In genomic region chr15:29032776-29033175, GRCh38 we compare ENCODE assay signal across 23 cellular contexts.
DNase-seq lines count a peak whose midpoint lies in the region; ATAC-seq, FAIRE-seq and TF ChIP-seq lines count a peak whose summit lies in the region.
"Had no signal": no experiment of that assay in that cellular context is flagged by ENCODE, and none has a peak within 500 bp of the region (broad histone marks: within the 10 kb centered on the region; RNA-seq: fewer than 3 reads in every experiment).

No MANE protein-coding gene starts in this region.

- intact Hi-C loops in spleen (cut with DNase I; ENCODE audit: low total_unique reads): no loop called here

- H3K18ac ChIP-seq in H1 (ENCODE audit: extremely low read depth, low read length): no peak overlapping the region

- H3K27ac Mint-ChIP-seq in activated naive CD4-positive, alpha-beta T cell treated with anti-CD3 and anti-CD28 coated beads, Interleukin-2, amount 50 U/mL, for 24 hours: peak overlapping the region; percentile 10
- H3K27ac Mint-ChIP-seq in osteocyte (ENCODE audit: unreplicated experiment): no peak overlapping the region
- H3K27ac Mint-ChIP-seq: CD4-positive, alpha-beta T cell; IgD-negative memory B cell had no signal

- no peak overlapping the region for H3K4me3 Mint-ChIP-seq in activated naive CD4-positive, alpha-beta T cell treated with anti-CD3 and anti-CD28 coated beads, Interleukin-2, amount 50 U/mL, for 24 hours
- no peak overlapping the region for H3K4me3 Mint-ChIP-seq in osteocyte (ENCODE audit: unreplicated experiment)
- H3K4me3 Mint-ChIP-seq: CD4-positive, alpha-beta T cell; H9 had no signal

- H3K9me3 ChIP-seq in H1 (ENCODE audit: insufficient read depth in 2 of 2, low read depth in 1 of 2, low read length in 1 of 2): 0 out of 4 replicates have a peak, but pooled peaks cover 0 to 4% of the 10 kb centered on the region in 2 experiments
- H3K9me3 ChIP-seq in spleen: peaks cover 0 to 9% (median 0%) of the 10 kb centered on the region in 8 donors
- H3K9me3 ChIP-seq: BE2C, Caco-2 had no signal

- no peak overlapping the region for H4K5ac ChIP-seq in H1 (ENCODE audit: insufficient read length, low read depth, low read length)

- H3K23me2 ChIP-seq in H1 (ENCODE audit: low read depth, low read length): no peaks in the 10 kb centered on the region

- H3K36me3 ChIP-seq in H1 (ENCODE audit: control insufficient read depth in 2 of 4, insufficient read depth in 4 of 4, low read length in 3 of 4) (no peaks in the 10 kb centered on the region), spleen (no peaks in the 10 kb centered on the region)
- H3K36me3 ChIP-seq: BE2C had no signal

- H2AFZ ChIP-seq in H1 (ENCODE audit: low read length): no peak overlapping the region

- H3K79me2 ChIP-seq in H1 (ENCODE audit: control insufficient read depth in 1 of 2, insufficient read depth in 2 of 2, low read length in 2 of 2): no peaks in the 10 kb centered on the region

- TF ChIP-seq POLR2A in H1 (IDR thresholded peaks at IDR 0.05; ENCODE audit: control extremely low read depth in 1 of 2, low read depth in 2 of 2, low read length in 2 of 2): no peak
- no peak for TF ChIP-seq POLR2A in spleen (IDR thresholded peaks at IDR 0.05)

- FAIRE-seq in H1 (lab: Jason Lieb, UNC): no peak
- FAIRE-seq: A204.1, D721Med, GM12892, GM18507, HTR-8/SVneo had no signal

- H3K23ac ChIP-seq in H1 (ENCODE audit: insufficient read length): no peak overlapping the region

- H3K27ac ChIP-seq in H1 (ENCODE audit: low read depth, low read length) (no peak overlapping the region), spleen (peak overlapping the region in 1 of 8 donors; percentile 48)
- H3K27ac ChIP-seq: C4-2B had no signal

- H3K4me2 ChIP-seq in H1 (ENCODE audit: insufficient read depth in 1 of 2, low read depth in 2 of 2, low read length in 2 of 2): no peak overlapping the region

- no peak overlapping the region for H2BK20ac ChIP-seq in H1 (ENCODE audit: low read length)

- peak overlapping the region; percentile 27; the same call in 1 of the 2 replicates for H2BK12ac ChIP-seq in H1 (ENCODE audit: low read depth, low read length)

- CTCF ChIA-PET in H1 (lab: Charles Lee; ENCODE audit: partially characterized antibody): no interaction called here

- 93% methylated on average over 5 of the region's 5 CpGs; no CpG with 5 or more reads in 1 of the 2 experiments for WGBS in H1 (ENCODE audit: extremely low coverage in 1 of 2, insufficient coverage in 1 of 2, insufficient read length in 1 of 2, insufficient replicate concordance in 2 of 2, low coverage in 1 of 2, low lambda C conversion rate in 2 of 2, missing lambda C conversion rate in 1 of 2), 2 experiments
- 78 to 96% (median 89%) methylated on average over 4 to 5 of the region's 5 CpGs for WGBS in spleen, 5 donors

- no peaks in the 10 kb centered on the region for H3K9me3 Mint-ChIP-seq in activated naive CD4-positive, alpha-beta T cell treated with anti-CD3 and anti-CD28 coated beads, Interleukin-2, amount 50 U/mL, for 24 hours
- peaks cover 5% of the 10 kb centered on the region for H3K9me3 Mint-ChIP-seq in osteocyte (ENCODE audit: unreplicated experiment)

- DNase-seq in activated naive CD4-positive, alpha-beta T cell treated with Interleukin-2 at 50 U/mL for 16 hours: no peak
- DNase-seq in H1 (ENCODE audit: low read depth in 1 of 2, low spot score in 2 of 2) (no peak), mesenteric fat pad (ENCODE audit: low spot score) (peak; percentile 74), osteocyte (ENCODE audit: extremely low spot score, unreplicated experiment) (peak; percentile 63), spleen (no peak)
- DNase-seq: ACHN; BE2C; Caco-2; CD4-positive, alpha-beta T cell; DMS153; DMS79; GDM1; GOT3; H9 had no signal

- TF ChIP-seq EP300 in H1 (IDR thresholded peaks at IDR 0.05; ENCODE audit: borderline replicate concordance in 1 of 2, low read depth in 2 of 2, low read length in 2 of 2): no peak

- no peak overlapping the region for H2AK5ac ChIP-seq in H1 (ENCODE audit: low read depth, low read length)

- no peak overlapping the region for H2BK15ac ChIP-seq in H1 (ENCODE audit: low read length)

- H3K4me1 ChIP-seq in H1 (replicated peaks in 1 of 4; ENCODE audit: control insufficient read depth in 3 of 4, insufficient read depth in 4 of 4, low read length in 3 of 4): peaks cover 2 to 13% (median 12%) of the 10 kb centered on the region in 4 experiments; a peak in 6 of 7 replicates
- H3K4me1 ChIP-seq in spleen: peaks cover 0 to 5% (median under 1%) of the 10 kb centered on the region in 6 donors
- H3K4me1 ChIP-seq: BE2C, Caco-2 had no signal

- peaks cover 17% of the 10 kb centered on the region for H3K36me3 Mint-ChIP-seq in activated naive CD4-positive, alpha-beta T cell treated with anti-CD3 and anti-CD28 coated beads, Interleukin-2, amount 50 U/mL, for 24 hours
- H3K36me3 Mint-ChIP-seq in osteocyte (ENCODE audit: unreplicated experiment): no peaks in the 10 kb centered on the region
- H3K36me3 Mint-ChIP-seq: IgD-negative memory B cell had no signal

- H3K9ac ChIP-seq in H1 (replicated peaks in 1 of 4; ENCODE audit: extremely low read depth in 1 of 4, low read depth in 3 of 4, low read length in 3 of 4): no peak overlapping the region

- no peak for TF ChIP-seq CTCF in H1 (IDR thresholded peaks at IDR 0.05; ENCODE audit: control extremely low read depth in 1 of 3, insufficient read depth in 1 of 3, low read depth in 1 of 3, low read length in 3 of 3)
- no peak for TF ChIP-seq CTCF in osteocyte (IDR thresholded peaks at IDR 0.05)
- TF ChIP-seq CTCF in spleen (IDR thresholded peaks at IDR 0.05 in 8 of 11, conservative IDR thresholded peaks at IDR 0.05 in 3 of 11): no peak

- no peak overlapping the region for H2BK5ac ChIP-seq in H1 (ENCODE audit: low read depth, low read length)

- no peak overlapping the region for H3K4ac ChIP-seq in H1 (replicated peaks; ENCODE audit: insufficient read length, low read depth, low read length)

- H3K4me3 ChIP-seq in H1 (ENCODE audit: extremely low read depth in 1 of 4, insufficient read depth in 2 of 4, low read depth in 3 of 4, low read length in 4 of 4) (no peak overlapping the region), spleen (no peak overlapping the region)

- no peak overlapping the region for H3K14ac ChIP-seq in H1 (ENCODE audit: insufficient read length)

- no peak overlapping the region for H4K91ac ChIP-seq in H1 (replicated peaks; ENCODE audit: insufficient read length, low read length)

- ATAC-seq in GM19463 (IDR thresholded peaks at IDR 0.05; ENCODE audit: unreplicated experiment): no peak

- H3K4me1 Mint-ChIP-seq in activated naive CD4-positive, alpha-beta T cell treated with anti-CD3 and anti-CD28 coated beads, Interleukin-2, amount 50 U/mL, for 24 hours: peaks cover 77% of the 10 kb centered on the region
- H3K4me1 Mint-ChIP-seq in osteocyte (ENCODE audit: unreplicated experiment): peaks cover 4% of the 10 kb centered on the region
- H3K4me1 Mint-ChIP-seq: IgD-negative memory B cell had no signal

- TF ChIP-seq RAD21 in H1 (IDR thresholded peaks at IDR 0.05 in 1 of 2, conservative IDR thresholded peaks at IDR 0.05 in 1 of 2; ENCODE audit: low read depth in 2 of 2, low read length in 2 of 2): no peak

- H3K27me3 ChIP-seq in H1 (replicated peaks in 1 of 4; ENCODE audit: control insufficient read depth in 3 of 4, extremely low read depth in 1 of 4, insufficient read depth in 3 of 4, low read length in 3 of 4) (no peaks in the 10 kb centered on the region), spleen (replicated peaks in 1 of 7) (no peaks in the 10 kb centered on the region)
- H3K27me3 ChIP-seq: BE2C had no signal

- POLR2A ChIA-PET in H1 (lab: Charles Lee; ENCODE audit: partially characterized antibody): no interaction called here

- no peak overlapping the region for H2BK120ac ChIP-seq in H1 (replicated peaks; ENCODE audit: low read depth, low read length)

- no peaks in the 10 kb centered on the region for H3K79me1 ChIP-seq in H1 (ENCODE audit: low read depth, low read length)

- H4K8ac ChIP-seq in H1 (ENCODE audit: extremely low read depth, insufficient read depth, low read length): no peak overlapping the region

- no peaks in the 10 kb centered on the region for H4K20me1 ChIP-seq in H1 (replicated peaks in 1 of 2; ENCODE audit: control insufficient read depth in 1 of 2, insufficient read depth in 2 of 2, low read length in 2 of 2)

- H3K56ac ChIP-seq in H1 (replicated peaks; ENCODE audit: insufficient read length, low read depth, low read length): no peak overlapping the region

- no peaks in the 10 kb centered on the region for H3K27me3 Mint-ChIP-seq in activated naive CD4-positive, alpha-beta T cell treated with anti-CD3 and anti-CD28 coated beads, Interleukin-2, amount 50 U/mL, for 24 hours
- H3K27me3 Mint-ChIP-seq in osteocyte (ENCODE audit: unreplicated experiment): no peaks in the 10 kb centered on the region
- H3K27me3 Mint-ChIP-seq: CD4-positive, alpha-beta T cell; IgD-negative memory B cell had no signal

TF ChIP-seq in H1, 55 proteins besides CTCF, POLR2A, EP300 and RAD21 (continues in another document):
- TF ChIP-seq KDM1A (IDR thresholded peaks at IDR 0.05; ENCODE audit: borderline replicate concordance, low read length): no peak
- TF ChIP-seq USF2 (IDR thresholded peaks at IDR 0.05; ENCODE audit: low read length): no peak
- TF ChIP-seq, protein P1, sequence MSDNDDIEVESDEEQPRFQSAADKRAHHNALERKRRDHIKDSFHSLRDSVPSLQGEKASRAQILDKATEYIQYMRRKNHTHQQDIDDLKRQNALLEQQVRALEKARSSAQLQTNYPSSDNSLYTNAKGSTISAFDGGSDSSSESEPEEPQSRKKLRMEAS (IDR thresholded peaks at IDR 0.05): no peak
- no peak for TF ChIP-seq TEAD4 (IDR thresholded peaks at IDR 0.05; ENCODE audit: low read depth, low read length)
- no peak for TF ChIP-seq KDM5A (IDR thresholded peaks at IDR 0.05; ENCODE audit: low read length)
- no peak for TF ChIP-seq CHD2 (IDR thresholded peaks at IDR 0.05; ENCODE audit: low read length)
- no peak for TF ChIP-seq YY1 (IDR thresholded peaks at IDR 0.05; ENCODE audit: low read depth, low read length)
- TF ChIP-seq GABPA (IDR thresholded peaks at IDR 0.05; ENCODE audit: borderline replicate concordance, insufficient read depth, low read length): no peak
- TF ChIP-seq RBBP5 (IDR thresholded peaks at IDR 0.05; ENCODE audit: borderline replicate concordance, low read depth, low read length): no peak
- TF ChIP-seq MAFK (IDR thresholded peaks at IDR 0.05; ENCODE audit: low read depth, low read length): no peak

Comparison
In these comparisons a context has a peak if more than half of its experiments do, and no peak if none do; other contexts are left out.
1. DNase-seq: peak in mesenteric fat pad (single experiment) and osteocyte (single experiment); none in activated naive CD4-positive, alpha-beta T cell treated with Interleukin-2 at 50 U/mL for 16 hours (single experiment), H1 (0 of 2) and spleen (single experiment).